7 cellular contexts compared by ENCODE assay signal in genomic region chr16:17847234-17847795, GRCh38.
"Had no signal": no experiment of that assay in that cellular context is flagged by ENCODE, and none has a peak within 500 bp of the region (broad histone marks: within the 10 kb centered on the region; RNA-seq: fewer than 3 reads in every experiment).

No MANE protein-coding gene starts in this region.

- ATAC-seq: K562 had no signal

- H3K4me3 ChIP-seq: K562 had no signal

- H3K9ac ChIP-seq: KMS-11 had no signal

- DNase-seq: IMR-90, KBM-7, KG1 had no signal

- H3K27ac ChIP-seq: HL-60, KMS-11 had no signal

- H3K4me2 ChIP-seq: KMS-11 had no signal

- FAIRE-seq: HTR-8/SVneo, K562 had no signal
